In genomic region chrX:115487608-115488007, GRCh38 we compare ENCODE assay signal across 25 cellular contexts.
"Had no signal": no experiment of that assay in that cellular context is flagged by ENCODE, and none has a peak within 500 bp of the region (broad histone marks: within the 10 kb centered on the region; RNA-seq: fewer than 3 reads in every experiment).

No MANE protein-coding gene starts in this region.

- H3K4me3 ChIP-seq: colonic mucosa, esophagus squamous epithelium, gastroesophageal sphincter, heart left ventricle, hepatocyte, left lung, lower lobe of right lung, mucosa of descending colon had no signal

- DNase-seq: colonic mucosa; cortex of kidney; effector CD8-positive, alpha-beta T cell; effector memory CD8-positive, alpha-beta T cell; endodermal cell; erythroblast; esophagus squamous epithelium; foreskin keratinocyte; heart left ventricle; hypothalamus; immature natural killer cell; left cardiac atrium; left lung; left ventricle myocardium superior; lower lobe of right lung; mesenchymal stem cell; mucosa of descending colon; naive B cell had no signal

- H3K9me3 ChIP-seq: colonic mucosa, esophagus squamous epithelium, gastroesophageal sphincter, left lung, lower lobe of right lung, mucosa of descending colon had no signal

- FAIRE-seq: endometrium, frontal cortex, keratinocyte had no signal

- H3K79me2 ChIP-seq: hepatocyte had no signal

- H3K36me3 ChIP-seq: colonic mucosa, esophagus squamous epithelium, gastroesophageal sphincter, heart left ventricle, left lung, lower lobe of right lung had no signal

- H3K4me2 ChIP-seq: hepatocyte had no signal

- H3K4me1 ChIP-seq: colonic mucosa, esophagus squamous epithelium, foreskin keratinocyte, gastroesophageal sphincter, left lung, lower lobe of right lung had no signal

- H3K27ac ChIP-seq: colonic mucosa, epithelial cell of prostate, esophagus squamous epithelium, foreskin keratinocyte, gastroesophageal sphincter, heart left ventricle, hepatocyte, left lung, lower lobe of right lung had no signal

- H2AFZ ChIP-seq: hepatocyte had no signal

- H3K27me3 ChIP-seq: colonic mucosa, esophagus squamous epithelium, foreskin keratinocyte, gastroesophageal sphincter, hepatocyte had no signal

- ATAC-seq: effector memory CD8-positive, alpha-beta T cell; esophagus mucosa; foreskin keratinocyte; gastroesophageal sphincter; heart left ventricle; left cardiac atrium; left lung; left ventricle myocardium superior; lower lobe of right lung; mucosa of descending colon had no signal
